Comparison of ENCODE assay signal across 17 cellular contexts in the genomic region with DNA sequence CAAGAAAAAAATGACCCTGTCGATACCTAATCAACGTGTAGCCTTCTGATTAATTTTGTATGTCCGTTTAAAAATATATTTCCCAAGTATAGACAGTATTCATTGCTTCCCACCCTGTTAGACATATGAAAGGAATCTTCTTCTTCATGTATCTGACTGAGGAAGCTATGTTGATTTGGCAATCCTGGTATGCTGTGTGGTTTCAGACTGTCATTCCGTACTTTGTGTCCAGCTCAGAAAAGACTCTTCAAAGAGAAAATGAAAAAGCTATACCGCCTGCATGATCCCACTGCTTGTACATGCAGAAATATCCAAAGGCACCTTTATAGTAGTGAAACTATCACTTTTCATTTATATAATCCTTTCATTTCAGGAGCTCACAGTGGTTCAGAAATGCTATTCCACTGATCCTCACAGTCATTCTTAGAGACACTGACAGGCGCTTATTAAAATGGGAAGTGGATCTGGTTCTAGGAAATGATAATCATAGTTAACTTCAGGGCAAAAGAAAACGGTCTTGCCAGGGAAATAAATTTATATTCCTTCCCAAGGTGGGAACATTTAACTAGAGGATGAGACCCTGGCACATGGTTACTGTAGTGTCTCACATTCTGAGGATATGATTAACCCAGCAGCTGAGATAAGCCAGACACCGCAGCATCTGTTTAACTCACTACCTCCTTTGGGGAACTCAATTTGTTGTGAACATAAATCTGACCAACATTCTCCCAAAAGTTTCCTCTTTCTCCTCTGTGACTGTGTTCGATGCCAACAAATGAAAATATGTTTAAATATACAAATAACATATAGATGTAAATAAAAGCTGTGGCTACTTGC.
DNase-seq lines count a peak whose midpoint lies in the region; ATAC-seq and TF ChIP-seq lines count a peak whose summit lies in the region.
"Had no signal": no experiment of that assay in that cellular context is flagged by ENCODE, and none has a peak within 500 bp of the region (broad histone marks: within the 10 kb centered on the region; RNA-seq: fewer than 3 reads in every experiment).

No MANE protein-coding gene starts in this region.

- no peak overlapping the region for H3K4me3 ChIP-seq in kidney epithelial cell (ENCODE audit: low read depth, low read length)
- no peak overlapping the region for H3K4me3 ChIP-seq in coronary artery
- H3K4me3 ChIP-seq: BLaER1 had no signal

- peak; percentile 39 for DNase-seq in AG08396 (ENCODE audit: low spot score)
- peak; percentile 68 for DNase-seq in M059J (ENCODE audit: low read depth)
- DNase-seq in astrocyte of the hippocampus (ENCODE audit: low read depth, low spot score) = peak; percentile 53
- DNase-seq in kidney epithelial cell (ENCODE audit: low read depth) = peak; percentile 21
- DNase-seq in LoVo (ENCODE audit: low spot score) = no peak
- DNase-seq in coronary artery (ENCODE audit: low spot score) = no peak
- DNase-seq: activated CD8-positive, alpha-beta memory T cell treated with anti-CD3 and anti-CD28 coated beads, Interleukin-2, amount 50 U/mL, for 4 hours; activated naive CD8-positive, alpha-beta T cell treated with anti-CD3 and anti-CD28 coated beads, Interleukin-2, amount 10 ng/mL, durations not matched to agents 7 days and 5 days; effector CD4-positive, alpha-beta T cell; NCI-H345; RPMI8226; stimulated activated CD4-positive, alpha-beta T cell treated with anti-CD3 and anti-CD28 coated beads, Interleukin-2, amount 100 ng/mL, for 48 hours; stimulated activated naive B cell treated with anti-CD40 and anti-IgM and Interleukin-4, amounts not matched to agents 10 μg/mL and 1 μg/mL and 100 μg/mL, for 72 hours had no signal

- no peaks in the 10 kb centered on the region for H3K27me3 ChIP-seq in kidney epithelial cell (ENCODE audit: control insufficient read depth, insufficient read depth, low read length)
- H3K27me3 ChIP-seq: BLaER1 had no signal

- no peak overlapping the region for H3K27ac ChIP-seq in coronary artery
- H3K27ac ChIP-seq: BLaER1, parathyroid adenoma had no signal

- TF ChIP-seq CTCF in kidney epithelial cell (IDR thresholded peaks at IDR 0.05; ENCODE audit: insufficient read depth, low read length, poor library complexity, severe bottlenecking) = no peak
- TF ChIP-seq CTCF in coronary artery (IDR thresholded peaks at IDR 0.05) = no peak

- ATAC-seq in GM21515 (IDR thresholded peaks at IDR 0.05; ENCODE audit: unreplicated experiment) = no peak
- no peak for ATAC-seq in GM19395 (IDR thresholded peaks at IDR 0.05; ENCODE audit: unreplicated experiment)
- ATAC-seq: stimulated activated naive B cell treated with anti-CD40 and anti-IgM and Interleukin-4, amounts not matched to agents 10 μg/mL and 1 μg/mL and 100 μg/mL, for 72 hours had no signal

- H3K36me3 ChIP-seq in kidney epithelial cell (ENCODE audit: control insufficient read depth, insufficient read depth, low read length) = no peaks in the 10 kb centered on the region
- H3K36me3 ChIP-seq: BLaER1 had no signal

Comparison
In these comparisons a context has a peak if more than half of its experiments do, and no peak if none do; other contexts are left out.
1. DNase-seq: peak in AG08396 (single experiment), M059J (single experiment), astrocyte of the hippocampus (single experiment) and kidney epithelial cell (single experiment); none in LoVo (single experiment) and coronary artery (single experiment).